31 cellular contexts compared by ENCODE assay signal in genomic region chr18:25590456-25590855, GRCh38.
"Had no signal": no experiment of that assay in that cellular context is flagged by ENCODE, and none has a peak within 500 bp of the region (broad histone marks: within the 10 kb centered on the region; RNA-seq: fewer than 3 reads in every experiment).

No MANE protein-coding gene starts in this region.

- H3K4me1 ChIP-seq: ascending aorta, body of pancreas, breast epithelium had no signal

- DNase-seq: activated effector memory CD4-positive, alpha-beta T cell treated with anti-CD3 and anti-CD28 coated beads, Interleukin-2, amount 50 U/mL, for 16 hours; activated effector memory CD4-positive, alpha-beta T cell treated with Interleukin-2 at 50 U/mL for 16 hours; activated gamma-delta T cell; activated gamma-delta T cell treated with Interleukin-2 at 50 U/mL for 16 hours; activated naive CD4-positive, alpha-beta T cell; activated naive CD4-positive, alpha-beta T cell treated with anti-CD3 and anti-CD28 coated beads for 36 hours; activated naive CD4-positive, alpha-beta T cell treated with anti-CD3 and anti-CD28 coated beads, Interleukin-2, amount 10 ng/mL, durations not matched to agents 7 days and 5 days; activated naive CD4-positive, alpha-beta T cell treated with anti-CD3 and anti-CD28 coated beads, Interleukin-2, amount 50 U/mL, for 16 hours; activated naive CD4-positive, alpha-beta T cell treated with Interleukin-2 at 50 U/mL for 16 hours; activated naive CD8-positive, alpha-beta T cell treated with anti-CD3 and anti-CD28 coated beads for 36 hours; activated naive CD8-positive, alpha-beta T cell treated with anti-CD3 and anti-CD28 coated beads, Interleukin-2, amount 10 ng/mL, durations not matched to agents 7 days and 5 days; activated naive CD8-positive, alpha-beta T cell treated with anti-CD3 and anti-CD28 coated beads, Interleukin-2, amount 50 U/mL, for 24 hours; activated T-cell treated with anti-CD3 and anti-CD28 coated beads, Interleukin-2, amount 50 U/mL, for 24 hours; activated T-cell treated with anti-CD3 and anti-CD28 coated beads, Interleukin-2, amount 50 U/mL, for 4 hours; activated T-cell treated with anti-CD3 and anti-CD28 coated beads, Interleukin-2, amount 50 U/mL, for 48 hours; activated T-cell treated with anti-CD3 and anti-CD28 coated beads, Interleukin-2, amount 50 U/mL, for 72 hours; adrenal gland; amniotic stem cell; amygdala; anterior cingulate cortex; aorta; body of pancreas; brain microvascular endothelial cell; caudate nucleus; central memory CD4-positive, alpha-beta T cell; cerebellar nuclear complex had no signal

- H3K9me3 ChIP-seq: adrenal gland, ascending aorta had no signal

- H3K27ac ChIP-seq: adrenal gland, ascending aorta, body of pancreas, brain microvascular endothelial cell, breast epithelium, cardiac muscle cell had no signal

- ATAC-seq: activated naive CD4-positive, alpha-beta T cell treated with anti-CD3 and anti-CD28 coated beads, Interleukin-2, amount 50 U/mL, for 72 hours; activated naive CD8-positive, alpha-beta T cell treated with anti-CD3 and anti-CD28 coated beads, Interleukin-2, amount 50 U/mL, for 24 hours; activated T-cell treated with anti-CD3 and anti-CD28 coated beads, Interleukin-2, amount 50 U/mL, for 4 hours; activated T-cell treated with anti-CD3 and anti-CD28 coated beads, Interleukin-2, amount 50 U/mL, for 72 hours; activated T-helper 17 cell treated with anti-CD3 and anti-CD28 coated beads, Interleukin-2, amount 50 U/mL, for 72 hours; body of pancreas had no signal

- H3K36me3 ChIP-seq: adrenal gland, ascending aorta, brain microvascular endothelial cell, breast epithelium, cardiac muscle cell had no signal

- H3K27me3 ChIP-seq: adrenal gland, ascending aorta, body of pancreas, brain microvascular endothelial cell, breast epithelium, cardiac muscle cell had no signal

- H3K4me3 ChIP-seq: adrenal gland, ascending aorta, body of pancreas, breast epithelium, cardiac muscle cell had no signal
